ENCODE assay signal across 6 cellular contexts in the genomic region with DNA sequence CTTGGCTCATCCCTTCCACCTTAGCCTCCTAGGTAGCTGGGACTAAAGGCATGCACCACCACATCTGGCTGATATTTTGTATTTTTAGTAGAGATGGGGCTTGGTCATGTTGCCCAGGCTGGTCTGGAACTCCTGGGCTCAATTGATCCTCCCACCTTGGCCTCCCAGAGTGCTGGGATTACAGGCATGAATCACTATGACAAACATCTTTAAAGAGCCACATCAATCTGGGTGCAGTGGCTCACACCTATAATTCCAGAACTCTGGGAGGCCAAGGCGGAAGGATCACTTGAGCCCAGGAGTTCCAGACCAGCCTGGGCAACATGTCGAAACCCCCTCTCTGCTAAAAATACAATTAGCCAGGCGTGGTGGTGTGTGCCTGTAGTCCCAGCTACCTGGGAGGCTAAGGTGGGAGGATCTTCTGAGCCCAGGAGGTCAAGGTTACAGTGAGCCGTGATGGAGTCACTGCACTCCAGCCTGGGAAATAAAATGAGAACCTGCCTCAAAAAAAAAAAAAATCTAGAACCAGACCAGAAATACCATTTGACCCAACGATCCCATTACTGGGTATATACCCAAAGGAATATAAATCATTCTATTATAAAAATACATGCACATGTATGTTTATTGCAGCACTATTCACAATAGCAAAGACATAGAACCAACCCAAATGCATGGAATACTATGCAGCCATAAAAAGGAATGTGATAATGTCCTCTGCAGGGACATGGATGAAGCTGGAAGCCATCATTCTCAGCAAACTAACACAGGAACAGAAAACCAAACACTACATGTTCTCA. TPM values are rescaled to one million over a fixed set of nuclear protein-coding genes. Genes with fewer than 3 reads are reported as not detected.
DNase-seq lines count a peak whose midpoint lies in the region; ATAC-seq, FAIRE-seq and TF ChIP-seq lines count a peak whose summit lies in the region.
"Not testable (repeated sequence)": the region's sequence is repeated elsewhere in the genome, so short reads cannot be mapped to it uniquely, and the experiment has no call there.
"Had no signal": no experiment of that assay in that cellular context is flagged by ENCODE, and none has a peak within 500 bp of the region (broad histone marks: within the 10 kb centered on the region; RNA-seq: fewer than 3 reads in every experiment).

No MANE protein-coding gene starts in this region.

- H3K36me3 ChIP-seq in HCT116 (ENCODE audit: control insufficient read depth in 1 of 2, insufficient read depth in 2 of 2, low read length in 2 of 2); PC-3 (ENCODE audit: low read depth, low read length); H1 (ENCODE audit: control insufficient read depth in 2 of 4, insufficient read depth in 4 of 4, low read length in 3 of 4); mesenchymal stem cell (ENCODE audit: control insufficient read depth in 1 of 2, insufficient read depth in 2 of 2, low read depth in 1 of 2, low read length in 2 of 2): not testable (repeated sequence)

- H3K9ac ChIP-seq in HCT116 (ENCODE audit: low read length) = peak overlapping the region; percentile 37; the same call in 1 of the 2 replicates
- H3K9ac ChIP-seq in PC-3 (ENCODE audit: low read length); H1 (replicated peaks in 1 of 4; ENCODE audit: extremely low read depth in 1 of 4, low read depth in 3 of 4, low read length in 3 of 4); mesenchymal stem cell (ENCODE audit: low read length): not testable (repeated sequence)

- H2BK20ac ChIP-seq in H1 (ENCODE audit: low read length) = not testable (repeated sequence)

- not testable (repeated sequence) for H4K20me1 ChIP-seq in HCT116 (ENCODE audit: insufficient read depth); PC-3 (ENCODE audit: low read length); H1 (replicated peaks in 1 of 2; ENCODE audit: control insufficient read depth in 1 of 2, insufficient read depth in 2 of 2, low read length in 2 of 2)

- not testable (repeated sequence) for TF ChIP-seq RAD21 in HCT116 (IDR thresholded peaks at IDR 0.05; ENCODE audit: low read depth); H1 (IDR thresholded peaks at IDR 0.05 in 1 of 2, conservative IDR thresholded peaks at IDR 0.05 in 1 of 2; ENCODE audit: low read depth in 2 of 2, low read length in 2 of 2)

- not testable (repeated sequence) for H3K9me2 ChIP-seq in HCT116 (ENCODE audit: insufficient read depth); PC-3 (replicated peaks; ENCODE audit: low read length)

- not testable (repeated sequence) for H2BK5ac ChIP-seq in H1 (ENCODE audit: low read depth, low read length); mesenchymal stem cell (ENCODE audit: low read depth, low read length, poor library complexity, severe bottlenecking)

- H3K9me3 ChIP-seq in HCT116 (ENCODE audit: control insufficient read depth in 1 of 2, insufficient read depth in 1 of 2, low read depth in 1 of 2, low read length in 2 of 2); PC-3 (ENCODE audit: low read length); H1 (ENCODE audit: insufficient read depth in 2 of 2, low read depth in 1 of 2, low read length in 1 of 2); mesenchymal stem cell (ENCODE audit: control insufficient read depth, low read length): not testable (repeated sequence)

- not testable (repeated sequence) for TF ChIP-seq POLR2A in HCT116 (IDR thresholded peaks at IDR 0.05; ENCODE audit: borderline replicate concordance, extremely low read depth, insufficient read depth, insufficient read length); H1 (IDR thresholded peaks at IDR 0.05; ENCODE audit: control extremely low read depth in 1 of 2, low read depth in 2 of 2, low read length in 2 of 2)

- RAD21 ChIA-PET in HCT116 (lab: Charles Lee; ENCODE audit: low non-redundant PET in 1 of 2, low total read pairs in 2 of 2, uncharacterized antibody in 2 of 2, unreplicated experiment in 2 of 2) = interaction anchor here in 1 of 2 experiments (0.6 kb wide), 1 partner anchor 204 kb away, joined by 5 read pairs; no protein-coding TSS in a partner anchor

- H2BK120ac ChIP-seq in H1 (replicated peaks; ENCODE audit: low read depth, low read length); mesenchymal stem cell (ENCODE audit: low read depth, low read length): not testable (repeated sequence)

- peak overlapping the region; percentile 39; the same call in 1 of the 2 replicates for H3K27ac ChIP-seq in HCT116 (ENCODE audit: low read depth, low read length)
- H3K27ac ChIP-seq in PC-3 (ENCODE audit: low read length); H1 (ENCODE audit: low read depth, low read length); mesenchymal stem cell (ENCODE audit: low read length, poor library complexity, severe bottlenecking): not testable (repeated sequence)

- not testable (repeated sequence) for H3K23ac ChIP-seq in H1 (ENCODE audit: insufficient read length); mesenchymal stem cell (ENCODE audit: low read length in 2 of 2)

- not testable (repeated sequence) for H3K79me2 ChIP-seq in HCT116 (ENCODE audit: insufficient read depth, low read length); PC-3 (ENCODE audit: low read length); H1 (ENCODE audit: control insufficient read depth in 1 of 2, insufficient read depth in 2 of 2, low read length in 2 of 2)

- not testable (repeated sequence) for H2BK15ac ChIP-seq in H1 (ENCODE audit: low read length)
- H2BK15ac ChIP-seq in mesenchymal stem cell (ENCODE audit: low read depth, poor library complexity, severe bottlenecking) = peak overlapping the region; percentile 86

- H2BK12ac ChIP-seq in H1 (ENCODE audit: low read depth, low read length) = 0 out of 2 replicates have a peak overlapping the region, but pooled peaks have one; percentile 50
- not testable (repeated sequence) for H2BK12ac ChIP-seq in mesenchymal stem cell (ENCODE audit: low read length in 2 of 2)

- H2AK5ac ChIP-seq in H1 (ENCODE audit: low read depth, low read length) = peak overlapping the region; percentile 57; the same call in 1 of the 2 replicates
- H2AK5ac ChIP-seq in mesenchymal stem cell (ENCODE audit: low read length, severe bottlenecking) = not testable (repeated sequence)

- H4K5ac ChIP-seq in H1 (ENCODE audit: insufficient read length, low read depth, low read length) = not testable (repeated sequence)

- DNase-seq in HCT116 (ENCODE audit: low read depth, low spot score) (peak; percentile 83), PC-3 (peak; percentile 78)
- peak; percentile 42 for DNase-seq in activated CD8-positive, alpha-beta memory T cell treated with anti-CD3 and anti-CD28 coated beads, Interleukin-2, amount 50 U/mL, for 48 hours
- not testable (repeated sequence) for DNase-seq in H1 (ENCODE audit: low read depth in 1 of 2, low spot score in 2 of 2); mesenchymal stem cell

- ATAC-seq in HCT116 = peak; percentile 53
- ATAC-seq in PC-3 = peak; percentile 7

- not testable (repeated sequence) for H2AFZ ChIP-seq in HCT116 (ENCODE audit: low read depth, low read length, poor library complexity, severe bottlenecking); PC-3 (ENCODE audit: low read length); H1 (ENCODE audit: low read length); mesenchymal stem cell (ENCODE audit: low read depth, low read length)

- POLR2A ChIA-PET in HCT116 (lab: Charles Lee) = interaction anchor here (4.1 kb wide), 1 partner anchor 16 kb away, joined by 17 read pairs; the partner anchor contains the start of gene SPRYD3
- POLR2A ChIA-PET in PC-3 (lab: Charles Lee; ENCODE audit: unreplicated experiment) = not testable (repeated sequence)
- POLR2A ChIA-PET in H1 (lab: Charles Lee; ENCODE audit: partially characterized antibody) = interaction anchor here (0.5 to 2.9 kb wide), 5 partner anchors 8 to 187 kb away, joined by 3 to 13 read pairs (median 4); partner anchors contain the start of genes SOAT2 and SPRYD3

- H3K23me2 ChIP-seq in H1 (ENCODE audit: low read depth, low read length) = peaks cover 28% of the 10 kb centered on the region

- not testable (repeated sequence) for H4K8ac ChIP-seq in H1 (ENCODE audit: extremely low read depth, insufficient read depth, low read length); mesenchymal stem cell (ENCODE audit: low read length)

- intact Hi-C loops in HCT116 (cut with micrococcal nuclease) = loop anchor here (1.0 kb wide), 1 partner anchor 16 kb away; the partner anchor contains the start of gene SPRYD3
- intact Hi-C loops in PC-3 (cut with micrococcal nuclease) = not testable (repeated sequence)

- not testable (repeated sequence) for H4K91ac ChIP-seq in H1 (replicated peaks; ENCODE audit: insufficient read length, low read length); mesenchymal stem cell (ENCODE audit: low read length)

- not testable (repeated sequence) for H3K14ac ChIP-seq in H1 (ENCODE audit: insufficient read length); mesenchymal stem cell (ENCODE audit: low read length in 2 of 2)

- BruUV-seq in HCT116 (replicated peaks; lab: Mats Ljungman, UMichigan); PC-3 (replicated peaks; lab: Mats Ljungman, UMichigan): not testable (repeated sequence)

- H3F3A ChIP-seq in PC-3 (ENCODE audit: low read length, unreplicated experiment) = not testable (repeated sequence)

- CTCF ChIA-PET in HCT116 (lab: Charles Lee) (interaction anchor here (0.7 to 1.2 kb wide), 2 partner anchors 29 to 90 kb away, joined by 3 read pairs; no protein-coding TSS in a partner anchor), H1 (lab: Charles Lee; ENCODE audit: partially characterized antibody) (interaction anchor here (0.6 to 19.1 kb wide), 6 partner anchors 25 to 214 kb away, joined by 3 to 531 read pairs (median 5); partner anchors contain the start of gene SPRYD3)
- CTCF ChIA-PET in PC-3 (lab: Charles Lee) = not testable (repeated sequence)

- H3K4me1 ChIP-seq in HCT116 (ENCODE audit: control insufficient read depth in 1 of 2, insufficient read depth in 2 of 2, low read length in 2 of 2) (peaks cover 41 to 62% of the 10 kb centered on the region in 2 experiments), PC-3 (ENCODE audit: insufficient read depth, low read length) (peaks cover 33% of the 10 kb centered on the region), H1 (replicated peaks in 1 of 4; ENCODE audit: control insufficient read depth in 3 of 4, insufficient read depth in 4 of 4, low read length in 3 of 4) (peaks cover 4 to 22% (median 5%) of the 10 kb centered on the region in 4 experiments), mesenchymal stem cell (ENCODE audit: control insufficient read depth, insufficient read depth, low read depth, low read length) (peaks cover 25% of the 10 kb centered on the region)

- not testable (repeated sequence) for H3K18ac ChIP-seq in H1 (ENCODE audit: extremely low read depth, low read length)
- peak overlapping the region in 1 of 2 experiments; percentile 16 for H3K18ac ChIP-seq in mesenchymal stem cell (ENCODE audit: low read depth in 1 of 2, low read length in 2 of 2)

- not testable (repeated sequence) for H3K56ac ChIP-seq in H1 (replicated peaks; ENCODE audit: insufficient read length, low read depth, low read length)

- WGBS in H1 (ENCODE audit: extremely low coverage in 1 of 2, insufficient coverage in 1 of 2, insufficient read length in 1 of 2, insufficient replicate concordance in 2 of 2, low coverage in 1 of 2, low lambda C conversion rate in 2 of 2, missing lambda C conversion rate in 1 of 2), 2 experiments = 95% methylated on average over 5 of the region's 5 CpGs; no CpG with 5 or more reads in 1 of the 2 experiments
- WGBS in mesenchymal stem cell = 95% methylated on average over 3 of the region's 5 CpGs

- FAIRE-seq in H1 (lab: Jason Lieb, UNC) = not testable (repeated sequence)

- not testable (repeated sequence) for H3K79me1 ChIP-seq in H1 (ENCODE audit: low read depth, low read length); mesenchymal stem cell (replicated peaks; ENCODE audit: low read length, poor library complexity, severe bottlenecking)

- H3K4ac ChIP-seq in H1 (replicated peaks; ENCODE audit: insufficient read length, low read depth, low read length) = not testable (repeated sequence)
- peak overlapping the region in 1 of 2 experiments; percentile 11 for H3K4ac ChIP-seq in mesenchymal stem cell (ENCODE audit: low read depth in 1 of 2, low read length in 2 of 2)

- peak overlapping the region in 1 of 2 experiments; percentile 32; a peak in 1 of 4 replicates for H3K4me3 ChIP-seq in HCT116 (replicated peaks in 1 of 2; ENCODE audit: low read depth in 1 of 2, low read length in 2 of 2)
- not testable (repeated sequence) for H3K4me3 ChIP-seq in PC-3 (ENCODE audit: low read length); H1 (ENCODE audit: extremely low read depth in 1 of 4, insufficient read depth in 2 of 4, low read depth in 3 of 4, low read length in 4 of 4); mesenchymal stem cell (ENCODE audit: insufficient read depth in 1 of 2, low read depth in 1 of 2, low read length in 2 of 2)

- H3K27me3 ChIP-seq in HCT116 (ENCODE audit: insufficient read depth, low read length); PC-3 (ENCODE audit: low read length): not testable (repeated sequence)
- H3K27me3 ChIP-seq in H1 (replicated peaks in 1 of 4; ENCODE audit: control insufficient read depth in 3 of 4, extremely low read depth in 1 of 4, insufficient read depth in 3 of 4, low read length in 3 of 4) (peaks cover 0 to 27% (median 16%) of the 10 kb centered on the region in 4 experiments; a peak in 5 of 7 replicates), mesenchymal stem cell (ENCODE audit: control insufficient read depth in 1 of 2, insufficient read depth in 1 of 2, low read length in 2 of 2) (peaks cover 0 to 19% of the 10 kb centered on the region in 2 experiments)

- TF ChIP-seq EP300 in H1 (IDR thresholded peaks at IDR 0.05; ENCODE audit: borderline replicate concordance in 1 of 2, low read depth in 2 of 2, low read length in 2 of 2) = not testable (repeated sequence)

- not testable (repeated sequence) for TF ChIP-seq CTCF in HCT116 (IDR thresholded peaks at IDR 0.05 in 2 of 3, conservative IDR thresholded peaks at IDR 0.05 in 1 of 3; ENCODE audit: borderline replicate concordance in 1 of 3, insufficient read depth in 1 of 3, low read depth in 2 of 3, low read length in 2 of 3); PC-3 (conservative IDR thresholded peaks at IDR 0.05; ENCODE audit: low read depth, low read length); H1 (IDR thresholded peaks at IDR 0.05; ENCODE audit: control extremely low read depth in 1 of 3, insufficient read depth in 1 of 3, low read depth in 1 of 3, low read length in 3 of 3)

- H3K4me2 ChIP-seq in HCT116 (ENCODE audit: low read length) = peak overlapping the region; percentile 69
- H3K4me2 ChIP-seq in PC-3 (ENCODE audit: low read length); H1 (ENCODE audit: insufficient read depth in 1 of 2, low read depth in 2 of 2, low read length in 2 of 2); mesenchymal stem cell (ENCODE audit: low read length, poor library complexity, severe bottlenecking): not testable (repeated sequence)

RNA-seq across cellular contexts. Expression of gene IGFBP6, which starts 2.5 kb away (rescaled TPM):
- total RNA-seq in HCT116 (2021; ENCODE audit: unreplicated experiment) = 83.4 TPM
- polyA plus RNA-seq in HCT116 (2012) = 89.0 and 110 TPM in 2 replicates
- total RNA-seq in PC-3 (2014; rRNA removed) = 256 and 299 TPM in 2 replicates
- total RNA-seq in H1 (2021; fragmentation: NEBNext Ultra II Directional; extraction: Animal tissue kit (Norgen Biotek cat#: 25700)) = 13.7 and 16.4 TPM in 2 replicates
- 14.7 and 25.3 TPM in 2 replicates for polyA plus RNA-seq in H1 (2011; rRNA removed)
- polyA plus RNA-seq in H1 (2011; cell fraction: cytosol; rRNA removed) = 15.4 TPM
- 13.2 TPM for polyA plus RNA-seq in H1 (2011; cell fraction: nucleus; rRNA removed)
- polyA plus RNA-seq in H1 (2012, experiment 1 of 2) = 5.3 to 13.0 TPM (median 10.2 TPM) in 4 replicates
- polyA plus RNA-seq in H1 (2012, experiment 2 of 2) = 22.3 TPM
- 8.4 TPM for polyA plus RNA-seq in H1 (2013, experiment 1 of 2)
- polyA plus RNA-seq in H1 (2013, experiment 2 of 2) = 10.8 TPM
- polyA minus RNA-seq in H1 (2011; rRNA and poly(A)+ RNA removed) = 2.6 and 3.5 TPM in 2 replicates
- polyA minus RNA-seq in H1 (2011; cell fraction: cytosol; rRNA and poly(A)+ RNA removed) = 2.9 TPM
- 2.4 TPM for polyA minus RNA-seq in H1 (2011; cell fraction: nucleus; rRNA and poly(A)+ RNA removed)
- polyA plus RNA-seq in mesenchymal stem cell (2013, experiment 1 of 2) = 54.0 TPM
- polyA plus RNA-seq in mesenchymal stem cell (2013, experiment 2 of 2) = 54.6 TPM
- polyA plus RNA-seq: CD14-positive monocyte had no signal

RNA-seq across cellular contexts. Expression of gene SOAT2, which starts 8.3 kb away (rescaled TPM):
- total RNA-seq in HCT116 (2021; ENCODE audit: unreplicated experiment) (0.17 TPM), PC-3 (2014; rRNA removed) (0.07 and 0.86 TPM in 2 replicates)
- 0.14 and 0.22 TPM in 2 replicates for polyA plus RNA-seq in HCT116 (2012)
- total RNA-seq in H1 (2021; fragmentation: NEBNext Ultra II Directional; extraction: Animal tissue kit (Norgen Biotek cat#: 25700)) = not detected in 2 replicates
- 0.08 and 0.13 TPM in 2 replicates for polyA plus RNA-seq in H1 (2011; rRNA removed)
- 0.12 TPM for polyA plus RNA-seq in H1 (2011; cell fraction: cytosol; rRNA removed)
- polyA plus RNA-seq in H1 (2011; cell fraction: nucleus; rRNA removed) = 0.21 TPM
- polyA plus RNA-seq in H1 (2012, experiment 1 of 2) = not detected in 4 replicates
- not detected for polyA plus RNA-seq in H1 (2012, experiment 2 of 2)
- polyA plus RNA-seq in H1 (2013, experiment 1 of 2) = 0.04 TPM
- not detected for polyA plus RNA-seq in H1 (2013, experiment 2 of 2)
- not detected in 2 replicates for polyA minus RNA-seq in H1 (2011; rRNA and poly(A)+ RNA removed)
- polyA minus RNA-seq in H1 (2011; cell fraction: cytosol; rRNA and poly(A)+ RNA removed) = not detected
- not detected for polyA minus RNA-seq in H1 (2011; cell fraction: nucleus; rRNA and poly(A)+ RNA removed)
- polyA plus RNA-seq in mesenchymal stem cell (2013, experiment 1 of 2) = 0.03 TPM
- not detected for polyA plus RNA-seq in mesenchymal stem cell (2013, experiment 2 of 2)
- polyA plus RNA-seq: CD14-positive monocyte had no signal

RNA-seq across cellular contexts. Expression of gene SPRYD3, which starts 15.8 kb away (rescaled TPM):
- total RNA-seq in HCT116 (2021; ENCODE audit: unreplicated experiment) = 47.5 TPM
- 48.1 and 55.1 TPM in 2 replicates for polyA plus RNA-seq in HCT116 (2012)
- 18.5 and 24.1 TPM in 2 replicates for total RNA-seq in PC-3 (2014; rRNA removed)
- 6.6 and 6.8 TPM in 2 replicates for total RNA-seq in H1 (2021; fragmentation: NEBNext Ultra II Directional; extraction: Animal tissue kit (Norgen Biotek cat#: 25700))
- polyA plus RNA-seq in H1 (2011; rRNA removed) = 8.0 and 10.4 TPM in 2 replicates
- 7.4 TPM for polyA plus RNA-seq in H1 (2011; cell fraction: cytosol; rRNA removed)
- polyA plus RNA-seq in H1 (2011; cell fraction: nucleus; rRNA removed) = 10.8 TPM
- polyA plus RNA-seq in H1 (2012, experiment 1 of 2) = 4.9 to 8.7 TPM (median 6.7 TPM) in 4 replicates
- 6.0 TPM for polyA plus RNA-seq in H1 (2012, experiment 2 of 2)
- polyA plus RNA-seq in H1 (2013, experiment 1 of 2) = 3.4 TPM
- polyA plus RNA-seq in H1 (2013, experiment 2 of 2) = 4.0 TPM
- polyA minus RNA-seq in H1 (2011; rRNA and poly(A)+ RNA removed) = 7.9 and 9.9 TPM in 2 replicates
- 4.6 TPM for polyA minus RNA-seq in H1 (2011; cell fraction: cytosol; rRNA and poly(A)+ RNA removed)
- 7.6 TPM for polyA minus RNA-seq in H1 (2011; cell fraction: nucleus; rRNA and poly(A)+ RNA removed)
- polyA plus RNA-seq in mesenchymal stem cell (2013, experiment 1 of 2) = 15.3 TPM
- polyA plus RNA-seq in mesenchymal stem cell (2013, experiment 2 of 2) = 14.7 TPM

RNA-seq across cellular contexts. Expression of gene TNS2, which starts 45.1 kb away (rescaled TPM):
- total RNA-seq in HCT116 (2021; ENCODE audit: unreplicated experiment) = 25.7 TPM
- 16.3 and 17.3 TPM in 2 replicates for polyA plus RNA-seq in HCT116 (2012)
- total RNA-seq in PC-3 (2014; rRNA removed) = 13.1 and 30.3 TPM in 2 replicates
- total RNA-seq in H1 (2021; fragmentation: NEBNext Ultra II Directional; extraction: Animal tissue kit (Norgen Biotek cat#: 25700)) = 4.7 and 5.8 TPM in 2 replicates
- 2.8 and 5.0 TPM in 2 replicates for polyA plus RNA-seq in H1 (2011; rRNA removed)
- polyA plus RNA-seq in H1 (2011; cell fraction: cytosol; rRNA removed) = 1.7 TPM
- 25.7 TPM for polyA plus RNA-seq in H1 (2011; cell fraction: nucleus; rRNA removed)
- 4.3 to 6.2 TPM (median 4.8 TPM) in 4 replicates for polyA plus RNA-seq in H1 (2012, experiment 1 of 2)
- 2.5 TPM for polyA plus RNA-seq in H1 (2012, experiment 2 of 2)
- polyA plus RNA-seq in H1 (2013, experiment 1 of 2) = 3.7 TPM
- polyA plus RNA-seq in H1 (2013, experiment 2 of 2) = 3.4 TPM
- 1.7 and 2.8 TPM in 2 replicates for polyA minus RNA-seq in H1 (2011; rRNA and poly(A)+ RNA removed)
- polyA minus RNA-seq in H1 (2011; cell fraction: cytosol; rRNA and poly(A)+ RNA removed) = 10.8 TPM
- 10.6 TPM for polyA minus RNA-seq in H1 (2011; cell fraction: nucleus; rRNA and poly(A)+ RNA removed)
- 95.2 TPM for polyA plus RNA-seq in mesenchymal stem cell (2013, experiment 1 of 2)
- 91.2 TPM for polyA plus RNA-seq in mesenchymal stem cell (2013, experiment 2 of 2)
